In the genomic region with DNA sequence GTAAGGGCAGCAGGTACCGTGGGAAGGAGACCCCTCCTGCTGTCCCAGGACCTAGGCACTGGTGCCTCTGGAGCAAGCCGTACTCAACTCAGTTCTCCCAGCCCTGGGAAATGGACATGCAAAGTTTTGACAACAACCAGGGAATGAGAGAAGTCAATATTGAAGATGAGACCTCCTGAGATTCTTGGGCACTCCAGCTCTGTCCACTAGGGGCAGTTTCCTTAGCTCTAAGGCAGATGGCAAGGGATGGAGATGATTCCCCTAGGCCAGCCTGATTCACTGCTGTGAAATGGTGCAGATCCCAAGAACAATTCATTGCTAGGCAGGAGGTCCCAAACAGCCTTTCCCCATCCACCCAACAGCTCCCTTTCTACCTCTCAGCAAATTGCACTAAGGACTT, we compare ENCODE assay signal across 1 cellular context.
TF ChIP-seq lines count a peak whose summit lies in the region.

No MANE protein-coding gene starts in this region.

TF ChIP-seq in HCT116, 20 proteins besides CTCF, POLR2A, EP300 and RAD21 (continued from another document):
- TF ChIP-seq, protein P1, sequence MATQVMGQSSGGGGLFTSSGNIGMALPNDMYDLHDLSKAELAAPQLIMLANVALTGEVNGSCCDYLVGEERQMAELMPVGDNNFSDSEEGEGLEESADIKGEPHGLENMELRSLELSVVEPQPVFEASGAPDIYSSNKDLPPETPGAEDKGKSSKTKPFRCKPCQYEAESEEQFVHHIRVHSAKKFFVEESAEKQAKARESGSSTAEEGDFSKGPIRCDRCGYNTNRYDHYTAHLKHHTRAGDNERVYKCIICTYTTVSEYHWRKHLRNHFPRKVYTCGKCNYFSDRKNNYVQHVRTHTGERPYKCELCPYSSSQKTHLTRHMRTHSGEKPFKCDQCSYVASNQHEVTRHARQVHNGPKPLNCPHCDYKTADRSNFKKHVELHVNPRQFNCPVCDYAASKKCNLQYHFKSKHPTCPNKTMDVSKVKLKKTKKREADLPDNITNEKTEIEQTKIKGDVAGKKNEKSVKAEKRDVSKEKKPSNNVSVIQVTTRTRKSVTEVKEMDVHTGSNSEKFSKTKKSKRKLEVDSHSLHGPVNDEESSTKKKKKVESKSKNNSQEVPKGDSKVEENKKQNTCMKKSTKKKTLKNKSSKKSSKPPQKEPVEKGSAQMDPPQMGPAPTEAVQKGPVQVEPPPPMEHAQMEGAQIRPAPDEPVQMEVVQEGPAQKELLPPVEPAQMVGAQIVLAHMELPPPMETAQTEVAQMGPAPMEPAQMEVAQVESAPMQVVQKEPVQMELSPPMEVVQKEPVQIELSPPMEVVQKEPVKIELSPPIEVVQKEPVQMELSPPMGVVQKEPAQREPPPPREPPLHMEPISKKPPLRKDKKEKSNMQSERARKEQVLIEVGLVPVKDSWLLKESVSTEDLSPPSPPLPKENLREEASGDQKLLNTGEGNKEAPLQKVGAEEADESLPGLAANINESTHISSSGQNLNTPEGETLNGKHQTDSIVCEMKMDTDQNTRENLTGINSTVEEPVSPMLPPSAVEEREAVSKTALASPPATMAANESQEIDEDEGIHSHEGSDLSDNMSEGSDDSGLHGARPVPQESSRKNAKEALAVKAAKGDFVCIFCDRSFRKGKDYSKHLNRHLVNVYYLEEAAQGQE (IDR thresholded peaks at IDR 0.05; ENCODE audit: low read depth) = no peak
- TF ChIP-seq CBX3 (IDR thresholded peaks at IDR 0.05; ENCODE audit: low read depth) (no peak), SP1 (IDR thresholded peaks at IDR 0.05; ENCODE audit: low read depth) (no peak), FOSL1 (IDR thresholded peaks at IDR 0.05; ENCODE audit: low read depth) (no peak), TCF7L2 (IDR thresholded peaks at IDR 0.05; ENCODE audit: borderline replicate concordance, extremely low read depth, insufficient read depth, insufficient read length) (no peak)
- TF ChIP-seq, protein P2, sequence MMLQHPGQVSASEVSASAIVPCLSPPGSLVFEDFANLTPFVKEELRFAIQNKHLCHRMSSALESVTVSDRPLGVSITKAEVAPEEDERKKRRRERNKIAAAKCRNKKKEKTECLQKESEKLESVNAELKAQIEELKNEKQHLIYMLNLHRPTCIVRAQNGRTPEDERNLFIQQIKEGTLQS (IDR thresholded peaks at IDR 0.05) = no peak
